In genomic region chr1:31414692-31415370, GRCh38 we compare ENCODE assay signal across 9 cellular contexts. TPM values are rescaled to one million over a fixed set of nuclear protein-coding genes. Genes with fewer than 3 reads are reported as not detected.
DNase-seq lines count a peak whose midpoint lies in the region; ATAC-seq, FAIRE-seq and TF ChIP-seq lines count a peak whose summit lies in the region.
"Had no signal": no experiment of that assay in that cellular context is flagged by ENCODE, and none has a peak within 500 bp of the region (broad histone marks: within the 10 kb centered on the region; RNA-seq: fewer than 3 reads in every experiment).

No MANE protein-coding gene starts in this region.

- H3K27me3 ChIP-seq in HAP-1 (ENCODE audit: low read depth) (no peaks in the 10 kb centered on the region), body of pancreas (no peaks in the 10 kb centered on the region), skeletal muscle satellite cell (ENCODE audit: control insufficient read depth, insufficient read depth, low read length) (no peaks in the 10 kb centered on the region)

- DNase-seq in HAP-1 (ENCODE audit: low spot score in 2 of 2) (no peak), body of pancreas (peak in 3 of 4 donors; percentile 41 to 71 (median 53)), kidney (no peak), left cardiac atrium (no peak), DMS79 treated with DMSO at 0.1 percent for 48 hours (lab: John Stamatoyannopoulos, UW) (no peak), HEK293T (ENCODE audit: extremely low spot score) (no peak)
- DNase-seq: activated naive CD4-positive, alpha-beta T cell had no signal

- no peak for ATAC-seq in body of pancreas
- ATAC-seq in left cardiac atrium, result no peak
- no peak for ATAC-seq in GM18907 (IDR thresholded peaks at IDR 0.05; ENCODE audit: unreplicated experiment)

- CTCF ChIA-PET in HEK293T (lab: Yijun Ruan, JAX), result interaction anchor here (1.2 to 1.6 kb wide), 2 partner anchors 20 to 134 kb away, joined by 3 read pairs; no protein-coding TSS in a partner anchor

- peak in 1 of 3 donors; percentile 4 for TF ChIP-seq POLR2A in body of pancreas (IDR thresholded peaks at IDR 0.05)

- intact Hi-C loops in body of pancreas (cut with DNase I), result no loop called here
- intact Hi-C loops in kidney (cut with DNase I), result no loop called here
- intact Hi-C loops in left cardiac atrium (cut with DNase I), result no loop called here

- H3K4me1 ChIP-seq in HAP-1, result no peaks in the 10 kb centered on the region; the same call in 1 of the 2 replicates
- peaks cover 20% of the 10 kb centered on the region for H3K4me1 ChIP-seq in body of pancreas
- peaks cover 25% of the 10 kb centered on the region in 2 donors for H3K4me1 ChIP-seq in kidney (ENCODE audit: control insufficient read depth in 1 of 2, insufficient read depth in 1 of 2, low read depth in 1 of 2, low read length in 2 of 2)
- peaks cover 31% of the 10 kb centered on the region for H3K4me1 ChIP-seq in skeletal muscle satellite cell (ENCODE audit: control insufficient read depth, insufficient read depth, low read length)

- WGBS in body of pancreas, 2 donors, result 77 to 80% methylated on average over 5 to 6 of the region's 6 CpGs

- H3K4me3 ChIP-seq in HAP-1 (peak overlapping the region; percentile 66), body of pancreas (no peak overlapping the region), kidney (ENCODE audit: low read length in 2 of 2) (peak overlapping the region; percentile 55 to 81), skeletal muscle satellite cell (ENCODE audit: low read length) (peak overlapping the region; percentile 92)

- peak overlapping the region; percentile 97 for H3K4me2 ChIP-seq in skeletal muscle satellite cell (ENCODE audit: low read length)

- no peak for FAIRE-seq in kidney (lab: Jason Lieb, UNC)

- peak overlapping the region in 3 of 4 donors; percentile 78 to 91 (median 80) for H3K27ac ChIP-seq in body of pancreas
- H3K27ac ChIP-seq in kidney (ENCODE audit: low read depth in 2 of 2, low read length in 2 of 2), result peak overlapping the region; percentile 94 to 95

- peak overlapping the region; percentile 45 to 91 for H3K9ac ChIP-seq in kidney (ENCODE audit: low read length in 2 of 2)
- H3K9ac ChIP-seq in skeletal muscle satellite cell (ENCODE audit: low read depth, low read length), result no peak overlapping the region

- no peaks in the 10 kb centered on the region; the same call in 1 of the 2 replicates for H3K9me3 ChIP-seq in HAP-1
- H3K9me3 ChIP-seq in body of pancreas, result no peaks in the 10 kb centered on the region
- H3K9me3 ChIP-seq in kidney (ENCODE audit: control insufficient read depth in 1 of 2, low read length in 2 of 2), result no peaks in the 10 kb centered on the region
- no peaks in the 10 kb centered on the region for H3K9me3 ChIP-seq in skeletal muscle satellite cell (replicated peaks; ENCODE audit: low read length)

- H3K36me3 ChIP-seq in HAP-1 (replicated peaks) (no peaks in the 10 kb centered on the region), body of pancreas (replicated peaks in 1 of 2; ENCODE audit: insufficient read depth in 1 of 2, low read depth in 2 of 2) (no peaks in the 10 kb centered on the region), kidney (ENCODE audit: control insufficient read depth in 1 of 2, insufficient read depth in 2 of 2, low read length in 2 of 2) (no peaks in the 10 kb centered on the region), skeletal muscle satellite cell (ENCODE audit: insufficient read depth, low read length) (no peaks in the 10 kb centered on the region)

- POLR2A ChIA-PET in HEK293T (lab: Yijun Ruan, JAX), result no interaction called here

- no peak for TF ChIP-seq CTCF in body of pancreas (IDR thresholded peaks at IDR 0.05)
- TF ChIP-seq CTCF in kidney (IDR thresholded peaks at IDR 0.05; ENCODE audit: borderline replicate concordance, extremely low read depth, insufficient read depth), result no peak

- in situ Hi-C loops in HAP-1 (cut with MboI; ENCODE audit: low sequenced_read_pairs), result loop anchor here (5.0 kb wide), 1 partner anchor 233 kb away; no protein-coding TSS in a partner anchor

TF ChIP-seq in HEK293T, 16 proteins besides CTCF, POLR2A, EP300 and RAD21:
- TF ChIP-seq ARNT (IDR thresholded peaks at IDR 0.05) (no peak), SUZ12 (IDR thresholded peaks at IDR 0.05) (no peak)

RNA-seq across cellular contexts. Expression of gene SERINC2, which starts 1.8 kb away (rescaled TPM):
- total RNA-seq in body of pancreas, result 10 to 100 TPM; 14.5 to 41.2 TPM
- total RNA-seq in kidney, result 126 TPM
- polyA plus RNA-seq in kidney (ENCODE audit: insufficient read depth, low read depth, low replicate concordance), result 99.2 TPM
- total RNA-seq in skeletal muscle satellite cell (2012; rRNA removed), result 8.1 and 12.0 TPM in 2 replicates
- total RNA-seq in left cardiac atrium, result 1 to 10 TPM; 2.4 to 2.9 TPM

RNA-seq across cellular contexts. Expression of gene FABP3, which starts 42.0 kb away (rescaled TPM):
- total RNA-seq in body of pancreas (1 to 10 TPM in 1 of 2 donors, not detected in 1; 1.0 TPM), kidney (25.0 TPM), left cardiac atrium (1,000 to 10,000 TPM; 2,432 to 3,075 TPM)
- 542 TPM for polyA plus RNA-seq in kidney (ENCODE audit: insufficient read depth, low read depth, low replicate concordance)
- total RNA-seq in skeletal muscle satellite cell (2012; rRNA removed), result 62.9 and 214 TPM in 2 replicates

Comparison
In these comparisons a context has a peak if more than half of its experiments do, and no peak if none do; other contexts are left out.
1. DNase-seq: peak in body of pancreas (3 of 4); none in HAP-1 (0 of 2), kidney (single experiment), left cardiac atrium (single experiment), DMS79 treated with DMSO at 0.1 percent for 48 hours (single experiment) and HEK293T (single experiment).
2. H3K4me3 ChIP-seq: peak in HAP-1 (single experiment), kidney (2 of 2) and skeletal muscle satellite cell (single experiment); none in body of pancreas (0 of 2).
3. RNA of gene FABP3, which starts 42.0 kb away (total RNA-seq): 2,432 to 3,075 TPM in left cardiac atrium; 25.0 TPM in kidney (single experiment) and 1.0 TPM in body of pancreas; every median in the first group is over 10 times any median in the second.